8 cellular contexts compared by ENCODE assay signal in the genomic region with DNA sequence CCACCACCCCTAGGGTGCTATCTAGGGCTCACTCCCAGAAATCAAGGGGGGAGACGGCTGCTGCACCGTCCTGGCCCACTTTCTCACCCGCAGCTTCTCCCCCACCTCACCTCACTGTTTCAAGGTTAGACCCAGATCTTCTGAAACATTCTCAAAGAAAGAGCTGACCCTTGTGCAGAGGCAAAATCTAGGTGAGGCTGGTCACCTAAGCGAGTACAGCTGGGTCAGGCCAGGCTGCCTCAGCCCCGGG. TPM values are rescaled to one million over a fixed set of nuclear protein-coding genes. Genes with fewer than 3 reads are reported as not detected.
DNase-seq lines count a peak whose midpoint lies in the region; ATAC-seq and TF ChIP-seq lines count a peak whose summit lies in the region.

No MANE protein-coding gene starts in this region.

- H3K4me3 ChIP-seq in AG04450 (ENCODE audit: low read depth, low read length) (peak overlapping the region; percentile 57), HUES48 (ENCODE audit: low read depth, low read length) (peak overlapping the region; percentile 88), cardiac fibroblast (replicated peaks in 1 of 2; ENCODE audit: low read depth in 2 of 2, low read length in 2 of 2) (peak overlapping the region; percentile 34 to 62), mucosa of descending colon (no peak overlapping the region)
- peak overlapping the region; percentile 17 for H3K4me3 ChIP-seq in naive thymus-derived CD4-positive, alpha-beta T cell (ENCODE audit: low read length)

- peaks cover 0 to 3% (median 0%) of the 10 kb centered on the region in 5 donors for H3K36me3 Mint-ChIP-seq in naive thymus-derived CD4-positive, alpha-beta T cell

- intact Hi-C loops in naive thymus-derived CD4-positive, alpha-beta T cell (cut with micrococcal nuclease): loop anchor here (1.0 to 2.0 kb wide), 2 partner anchors 30 to 36 kb away; a partner anchor contains a TSS
- intact Hi-C loops in posterior vena cava (cut with DNase I) (no loop called here), mucosa of descending colon (cut with DNase I, micrococcal nuclease) (no loop called here)

- peak overlapping the region; percentile 94 for H3K9ac ChIP-seq in HUES48 (ENCODE audit: low read depth, low read length)

- H3K27me3 ChIP-seq in AG04450 (ENCODE audit: control insufficient read depth, insufficient read depth, low read length): no peaks in the 10 kb centered on the region
- no peaks in the 10 kb centered on the region for H3K27me3 ChIP-seq in HUES48 (ENCODE audit: control insufficient read depth, insufficient read depth, low read length)
- no peaks in the 10 kb centered on the region for H3K27me3 ChIP-seq in naive thymus-derived CD4-positive, alpha-beta T cell (ENCODE audit: control insufficient read depth in 2 of 2, insufficient read depth in 2 of 2, low read length in 2 of 2)

- no peak for ATAC-seq in naive thymus-derived CD4-positive, alpha-beta T cell
- ATAC-seq in GM21825 (IDR thresholded peaks at IDR 0.05; ENCODE audit: unreplicated experiment) (no peak), GM19452 (IDR thresholded peaks at IDR 0.05; ENCODE audit: unreplicated experiment) (no peak), mucosa of descending colon (no peak)

- no peaks in the 10 kb centered on the region for H3K27me3 Mint-ChIP-seq in naive thymus-derived CD4-positive, alpha-beta T cell

- H3K4me1 ChIP-seq in HUES48 (ENCODE audit: control insufficient read depth, insufficient read depth, low read length): 0 out of 2 replicates have a peak, but pooled peaks cover 2% of the 10 kb centered on the region
- H3K4me1 ChIP-seq in naive thymus-derived CD4-positive, alpha-beta T cell (ENCODE audit: control insufficient read depth in 2 of 2, insufficient read depth in 2 of 2, low read length in 2 of 2): no peaks in the 10 kb centered on the region
- peaks cover 8% of the 10 kb centered on the region for H3K4me1 ChIP-seq in mucosa of descending colon (ENCODE audit: low read depth)

- H3K36me3 ChIP-seq in HUES48 (ENCODE audit: control insufficient read depth, insufficient read depth, low read length): peaks cover 15% of the 10 kb centered on the region
- peaks cover 0 to 62% (median 0%) of the 10 kb centered on the region in 3 experiments for H3K36me3 ChIP-seq in naive thymus-derived CD4-positive, alpha-beta T cell (ENCODE audit: control insufficient read depth in 2 of 3, insufficient read depth in 3 of 3, low read length in 3 of 3)
- H3K36me3 ChIP-seq in mucosa of descending colon (ENCODE audit: low read depth): no peaks in the 10 kb centered on the region

- H3K27ac Mint-ChIP-seq in naive thymus-derived CD4-positive, alpha-beta T cell: peak overlapping the region in 7 of 9 donors; percentile 4 to 86 (median 62)

- TF ChIP-seq CTCF in AG04450 (IDR thresholded peaks at IDR 0.05; ENCODE audit: low read depth, low read length) (no peak), cardiac fibroblast (IDR thresholded peaks at IDR 0.05; ENCODE audit: low read depth, low read length) (no peak), mucosa of descending colon (IDR thresholded peaks at IDR 0.05) (no peak)

- peak overlapping the region in 9 of 10 donors; percentile 17 to 88 (median 55) for H3K4me3 Mint-ChIP-seq in naive thymus-derived CD4-positive, alpha-beta T cell

- DNase-seq in AG04450 (ENCODE audit: low read depth, low spot score): no peak
- DNase-seq in cardiac fibroblast (ENCODE audit: low read depth in 2 of 2): no peak
- DNase-seq in naive thymus-derived CD4-positive, alpha-beta T cell: no peak
- no peak for DNase-seq in posterior vena cava (ENCODE audit: low spot score)
- no peak for DNase-seq in mucosa of descending colon

- CTCF ChIA-PET in AG04450 (lab: Charles Lee): interaction anchor here (0.5 to 1.9 kb wide), 2 partner anchors 14 to 66 kb away, joined by 5 to 10 read pairs; no protein-coding TSS in a partner anchor
- CTCF ChIA-PET in naive thymus-derived CD4-positive, alpha-beta T cell (lab: Charles Lee): interaction anchor here (0.5 kb wide), 1 partner anchor 19 kb away, joined by 3 read pairs; no protein-coding TSS in a partner anchor

- POLR2A ChIA-PET in AG04450 (lab: Yijun Ruan, JAX): interaction anchor here (1.3 kb wide), 1 partner anchor 15 kb away, joined by 4 read pairs; no protein-coding TSS in a partner anchor
- POLR2A ChIA-PET in naive thymus-derived CD4-positive, alpha-beta T cell (lab: Charles Lee): interaction anchor here (0.8 kb wide), 1 partner anchor 15 kb away, joined by 5 read pairs; no protein-coding TSS in a partner anchor

- peaks cover 6 to 18% (median 15%) of the 10 kb centered on the region in 7 donors for H3K4me1 Mint-ChIP-seq in naive thymus-derived CD4-positive, alpha-beta T cell

- H3K27ac ChIP-seq in AG04450 (ENCODE audit: low read depth, low read length): peak overlapping the region; percentile 47
- peak overlapping the region; percentile 85 for H3K27ac ChIP-seq in HUES48 (ENCODE audit: low read depth, low read length)
- peak overlapping the region; percentile 52 for H3K27ac ChIP-seq in naive thymus-derived CD4-positive, alpha-beta T cell (ENCODE audit: low read depth, low read length)

- no peaks in the 10 kb centered on the region for H3K9me3 Mint-ChIP-seq in naive thymus-derived CD4-positive, alpha-beta T cell

- H3K9me3 ChIP-seq in AG04450 (ENCODE audit: control insufficient read depth, insufficient read depth, low read length) (no peaks in the 10 kb centered on the region; the same call in 1 of the 2 replicates), HUES48 (ENCODE audit: control insufficient read depth, insufficient read depth, low read length) (no peaks in the 10 kb centered on the region), mucosa of descending colon (no peaks in the 10 kb centered on the region)
- H3K9me3 ChIP-seq in naive thymus-derived CD4-positive, alpha-beta T cell (ENCODE audit: control insufficient read depth in 2 of 3, low read length in 3 of 3): no peaks in the 10 kb centered on the region

RNA-seq across cellular contexts. Expression of a gene that starts 27.0 kb away (rescaled TPM):
- 40.5 and 49.9 TPM in 2 replicates for polyA plus RNA-seq in AG04450 (2011; rRNA removed)
- polyA minus RNA-seq in AG04450 (2011; rRNA and poly(A)+ RNA removed): 17.7 and 29.0 TPM in 2 replicates
- 10 to 100 TPM; 37.9 to 57.7 (median 48.6) TPM for total RNA-seq in naive thymus-derived CD4-positive, alpha-beta T cell
- 10 to 100 TPM; 48.2 to 51.3 TPM for polyA plus RNA-seq in naive thymus-derived CD4-positive, alpha-beta T cell
- total RNA-seq in posterior vena cava: 10 to 100 TPM; 48.4 to 55.6 TPM
- 10 to 100 TPM; 50.1 to 68.9 (median 57.3) TPM for total RNA-seq in mucosa of descending colon

RNA-seq across cellular contexts. Expression of a gene that starts 27.1 kb away (rescaled TPM):
- polyA plus RNA-seq in AG04450 (2011; rRNA removed): 34.4 and 40.4 TPM in 2 replicates
- polyA minus RNA-seq in AG04450 (2011; rRNA and poly(A)+ RNA removed): 14.4 and 20.8 TPM in 2 replicates
- 10 to 100 TPM; 21.0 to 50.4 (median 33.3) TPM for total RNA-seq in naive thymus-derived CD4-positive, alpha-beta T cell
- polyA plus RNA-seq in naive thymus-derived CD4-positive, alpha-beta T cell: 100 to 1,000 TPM in 1 of 2 donors, 10 to 100 TPM in 1; 79.7 to 103 TPM
- total RNA-seq in posterior vena cava: 10 to 100 TPM; 40.4 to 40.7 TPM
- total RNA-seq in mucosa of descending colon: 10 to 100 TPM; 46.4 to 57.2 (median 54.1) TPM

RNA-seq across cellular contexts. Expression of a gene that starts 35.8 kb away (rescaled TPM):
- 7.6 and 9.3 TPM in 2 replicates for polyA plus RNA-seq in AG04450 (2011; rRNA removed)
- polyA minus RNA-seq in AG04450 (2011; rRNA and poly(A)+ RNA removed): 4.3 and 11.7 TPM in 2 replicates
- 100 to 1,000 TPM in 2 of 5 experiments, 10 to 100 TPM in 3; 42.9 to 152 (median 98.5) TPM for total RNA-seq in naive thymus-derived CD4-positive, alpha-beta T cell
- 10 to 100 TPM in 1 of 2 donors, 1 to 10 TPM in 1; 4.0 to 10.6 TPM for polyA plus RNA-seq in naive thymus-derived CD4-positive, alpha-beta T cell
- total RNA-seq in posterior vena cava (10 to 100 TPM in 1 of 2 donors, 1 to 10 TPM in 1; 9.9 to 11.3 TPM), mucosa of descending colon (10 to 100 TPM; 16.2 to 36.5 (median 28.2) TPM)

RNA-seq across cellular contexts. Expression of a gene that starts 41.8 kb away (rescaled TPM):
- 14.2 and 15.2 TPM in 2 replicates for polyA plus RNA-seq in AG04450 (2011; rRNA removed)
- polyA minus RNA-seq in AG04450 (2011; rRNA and poly(A)+ RNA removed): 5.3 and 6.1 TPM in 2 replicates
- total RNA-seq in naive thymus-derived CD4-positive, alpha-beta T cell: 10 to 100 TPM in 2 of 5 experiments, 1 to 10 TPM in 3; 7.8 to 11.9 (median 9.7) TPM
- polyA plus RNA-seq in naive thymus-derived CD4-positive, alpha-beta T cell: 10 to 100 TPM; 37.3 to 45.2 TPM
- total RNA-seq in posterior vena cava: 1 to 10 TPM; 8.9 to 9.9 TPM
- 10 to 100 TPM; 10.3 to 14.4 (median 11.0) TPM for total RNA-seq in mucosa of descending colon

RNA-seq across cellular contexts. Expression of a gene that starts 45.3 kb away (rescaled TPM):
- polyA plus RNA-seq in AG04450 (2011; rRNA removed): 0.19 and 0.38 TPM in 2 replicates
- polyA minus RNA-seq in AG04450 (2011; rRNA and poly(A)+ RNA removed): 1.7 and 2.5 TPM in 2 replicates
- total RNA-seq in naive thymus-derived CD4-positive, alpha-beta T cell: 1 to 10 TPM in 3 of 5 experiments, under 1 TPM in 2; 0.49 to 7.5 (median 1.1) TPM
- polyA plus RNA-seq in naive thymus-derived CD4-positive, alpha-beta T cell: 1 to 10 TPM in 1 of 2 donors, under 1 TPM in 1; 0.20 to 1.3 TPM
- total RNA-seq in posterior vena cava (under 1 TPM; 0.24 to 0.56 TPM), mucosa of descending colon (10 to 100 TPM in 1 of 3 donors, 1 to 10 TPM in 2; 5.6 to 14.6 (median 5.7) TPM)

Comparison
In these comparisons a context has a peak if more than half of its experiments do, and no peak if none do; other contexts are left out.
1. intact Hi-C loops: an anchor here in naive thymus-derived CD4-positive, alpha-beta T cell (1.0 to 2.0 kb wide); none called in posterior vena cava and mucosa of descending colon.